In genomic region chr18:42412281-42412680, GRCh38 we compare ENCODE assay signal across 17 cellular contexts.
DNase-seq lines count a peak whose midpoint lies in the region; ATAC-seq and TF ChIP-seq lines count a peak whose summit lies in the region.
"Had no signal": no experiment of that assay in that cellular context is flagged by ENCODE, and none has a peak within 500 bp of the region (broad histone marks: within the 10 kb centered on the region; RNA-seq: fewer than 3 reads in every experiment).

No MANE protein-coding gene starts in this region.

- H3F3A ChIP-seq in SK-N-SH (replicated peaks; ENCODE audit: insufficient read depth) = no peaks in the 10 kb centered on the region

- intact Hi-C loops in gastrocnemius medialis (cut with DNase I; ENCODE audit: low total_unique reads) = no loop called here

- no peak overlapping the region for H4K5ac ChIP-seq in mesendoderm (ENCODE audit: low read length)

- no peaks in the 10 kb centered on the region for H3K9me3 ChIP-seq in SK-N-SH
- no peaks in the 10 kb centered on the region for H3K9me3 ChIP-seq in gastrocnemius medialis

- H3K23ac ChIP-seq in mesendoderm (ENCODE audit: low read length) = no peak overlapping the region

- H4K20me1 ChIP-seq in SK-N-SH (ENCODE audit: insufficient read depth) = no peaks in the 10 kb centered on the region

- no peak overlapping the region for H2BK120ac ChIP-seq in mesendoderm (ENCODE audit: low read depth, low read length)

- TF ChIP-seq RAD21 in SK-N-SH (IDR thresholded peaks at IDR 0.05; ENCODE audit: low read length) = no peak

- H3K4ac ChIP-seq in mesendoderm (ENCODE audit: low read depth, low read length) = no peak overlapping the region

- H3K79me2 ChIP-seq in SK-N-SH (ENCODE audit: insufficient read depth) = no peaks in the 10 kb centered on the region
- no peaks in the 10 kb centered on the region for H3K79me2 ChIP-seq in mesendoderm (ENCODE audit: control insufficient read depth, insufficient read depth, low read length)

- H3K56ac ChIP-seq in mesendoderm (ENCODE audit: low read length) = no peak overlapping the region

- TF ChIP-seq CTCF in SK-N-SH (IDR thresholded peaks at IDR 0.05) (no peak), brain microvascular endothelial cell (IDR thresholded peaks at IDR 0.05; ENCODE audit: low read depth, low read length, missing control alignments) (no peak), gastrocnemius medialis (IDR thresholded peaks at IDR 0.05 in 4 of 5, conservative IDR thresholded peaks at IDR 0.05 in 1 of 5) (no peak)

- DNase-seq in SK-N-SH (no peak), brain microvascular endothelial cell (no peak), mesendoderm (peak; percentile 31), gastrocnemius medialis (no peak), NCI-H524 (lab: John Stamatoyannopoulos, UW) (no peak), NCI-H446 treated with DMSO at 0.1 percent for 48 hours (lab: John Stamatoyannopoulos, UW) (no peak)
- DNase-seq: GF-D8, GOT3, NCI-H1092 treated with DMSO at 0.1 percent for 48 hours, NCI-H146, NCI-H2081 treated with DMSO at 0.1 percent for 48 hours, NCI-H510A treated with DMSO at 0.1 percent for 48 hours, PC-9 had no signal

- no peaks in the 10 kb centered on the region for H3K79me1 ChIP-seq in mesendoderm (ENCODE audit: low read length)

- H2AK5ac ChIP-seq in mesendoderm (ENCODE audit: low read length) = no peak overlapping the region

- H3K4me1 ChIP-seq in SK-N-SH (ENCODE audit: control insufficient read depth in 1 of 2, insufficient read depth in 2 of 2, low read depth in 1 of 2, low read length in 1 of 2) (no peaks in the 10 kb centered on the region), mesendoderm (ENCODE audit: control insufficient read depth, low read depth, low read length) (no peaks in the 10 kb centered on the region), gastrocnemius medialis (no peaks in the 10 kb centered on the region)

- no peak for TF ChIP-seq POLR2A in gastrocnemius medialis (IDR thresholded peaks at IDR 0.05)

- POLR2A ChIA-PET in SK-N-SH (lab: Yijun Ruan, JAX) = no interaction called here

- in situ Hi-C loops in brain microvascular endothelial cell (cut with HindIII; ENCODE audit: low pct_ligation_motif_present, low sequenced_read_pairs) = no loop called here
- in situ Hi-C loops in gastrocnemius medialis (cut with MboI; ENCODE audit: low sequenced_read_pairs in 4 of 4) = no loop called here

- 24% methylated on average over 2 of the region's 2 CpGs for WGBS in SK-N-SH (ENCODE audit: low lambda C conversion rate)
- WGBS in mesendoderm (ENCODE audit: extremely low coverage, insufficient coverage, low lambda C conversion rate) = no CpG with 5 or more reads among the region's 2 CpGs

- H3K18ac ChIP-seq in mesendoderm (ENCODE audit: low read length) = no peak overlapping the region

- TF ChIP-seq EP300 in SK-N-SH (IDR thresholded peaks at IDR 0.05; ENCODE audit: borderline replicate concordance in 1 of 2, low read depth in 1 of 2, low read length in 1 of 2) = no peak

- CTCF ChIA-PET in SK-N-SH (lab: Yijun Ruan, JAX) = no interaction called here

- no peak overlapping the region for H2BK15ac ChIP-seq in mesendoderm (replicated peaks; ENCODE audit: low read depth)

- no peaks in the 10 kb centered on the region for H3K9me2 ChIP-seq in SK-N-SH

- H3K27ac ChIP-seq in SK-N-SH (ENCODE audit: low read depth in 2 of 2, low read length in 1 of 2) (no peak overlapping the region), brain microvascular endothelial cell (peak overlapping the region; percentile 48), mesendoderm (ENCODE audit: low read depth, low read length) (no peak overlapping the region), gastrocnemius medialis (no peak overlapping the region)
- H3K27ac ChIP-seq: 22Rv1, PC-9 had no signal

- H3K36me3 ChIP-seq in SK-N-SH (replicated peaks in 1 of 2; ENCODE audit: control insufficient read depth in 1 of 2, insufficient read depth in 2 of 2, low read length in 1 of 2) (no peaks in the 10 kb centered on the region), brain microvascular endothelial cell (replicated peaks) (no peaks in the 10 kb centered on the region), mesendoderm (ENCODE audit: control insufficient read depth, insufficient read depth, low read length) (no peaks in the 10 kb centered on the region), gastrocnemius medialis (no peaks in the 10 kb centered on the region)

- no peak overlapping the region for H2AFZ ChIP-seq in SK-N-SH (ENCODE audit: low read depth)
- H2AFZ ChIP-seq: PC-9 had no signal

- H3K4me3 ChIP-seq in SK-N-SH (ENCODE audit: low read depth in 2 of 2, low read length in 1 of 2) (no peak overlapping the region), brain microvascular endothelial cell (ENCODE audit: low read depth, low read length) (no peak overlapping the region), mesendoderm (ENCODE audit: low read length) (no peak overlapping the region), gastrocnemius medialis (no peak overlapping the region)
- H3K4me3 ChIP-seq: PC-9 had no signal

- no peak overlapping the region for H2BK5ac ChIP-seq in mesendoderm (ENCODE audit: low read length)

- no peak overlapping the region for H3K9ac ChIP-seq in SK-N-SH
- H3K9ac ChIP-seq in mesendoderm (ENCODE audit: low read length) = no peak overlapping the region

- ATAC-seq in SK-N-SH treated with all-trans-retinoic acid at 6 μM for 48 hours = no peak
- no peak for ATAC-seq in gastrocnemius medialis
- ATAC-seq in GM19397 (IDR thresholded peaks at IDR 0.05; ENCODE audit: unreplicated experiment) = no peak
- ATAC-seq: HCT116 had no signal

- no peak overlapping the region for H4K8ac ChIP-seq in mesendoderm (ENCODE audit: low read depth, low read length)

- H3K27me3 ChIP-seq in SK-N-SH (ENCODE audit: insufficient read depth) (no peaks in the 10 kb centered on the region), brain microvascular endothelial cell (replicated peaks) (no peaks in the 10 kb centered on the region), mesendoderm (ENCODE audit: insufficient read depth, low read length, poor library complexity) (no peaks in the 10 kb centered on the region), gastrocnemius medialis (no peaks in the 10 kb centered on the region)

- H3K4me2 ChIP-seq in SK-N-SH (no peak overlapping the region), mesendoderm (ENCODE audit: low read length) (no peak overlapping the region)
- H3K4me2 ChIP-seq: PC-9 had no signal

TF ChIP-seq in SK-N-SH treated with all-trans-retinoic acid at 6 μM for 48 hours, 23 proteins besides CTCF, POLR2A, EP300 and RAD21:
- TF ChIP-seq BACH2 (CRISPR knock-in tag; IDR thresholded peaks at IDR 0.05; ENCODE audit: borderline replicate concordance) (no peak), ISL1 (CRISPR knock-in tag; IDR thresholded peaks at IDR 0.05) (0 out of 2 replicates have a peak, but pooled peaks have one; percentile 11)

TF ChIP-seq in SK-N-SH, 30 proteins besides CTCF, POLR2A, EP300 and RAD21 (continues in another document):
- TF ChIP-seq TCF12 (IDR thresholded peaks at IDR 0.05) (no peak), TAF1 (IDR thresholded peaks at IDR 0.05; ENCODE audit: borderline replicate concordance, low read depth, low read length) (no peak), JUND (IDR thresholded peaks at IDR 0.05) (no peak), FOXM1 (IDR thresholded peaks at IDR 0.05; ENCODE audit: low read depth) (no peak), FOSL2 (IDR thresholded peaks at IDR 0.05; ENCODE audit: borderline replicate concordance, low read depth) (no peak), REST (IDR thresholded peaks at IDR 0.05; ENCODE audit: low read depth, low read length) (no peak), SMC3 (IDR thresholded peaks at IDR 0.05; ENCODE audit: low read depth, low read length) (no peak), MEF2A (IDR thresholded peaks at IDR 0.05; ENCODE audit: borderline replicate concordance, low read depth) (no peak), PBX3 (IDR thresholded peaks at IDR 0.05) (no peak), POLR2AphosphoS5 (IDR thresholded peaks at IDR 0.05; ENCODE audit: low read depth, low read length) (no peak), GABPA (IDR thresholded peaks at IDR 0.05; ENCODE audit: low read depth) (no peak), TEAD4 (IDR thresholded peaks at IDR 0.05; ENCODE audit: borderline replicate concordance, insufficient read depth) (no peak), CHD2 (IDR thresholded peaks at IDR 0.05; ENCODE audit: low read length, partially characterized antibody) (no peak), RXRA (IDR thresholded peaks at IDR 0.05; ENCODE audit: borderline replicate concordance, low read depth) (no peak), ELF1 (IDR thresholded peaks at IDR 0.05) (no peak)
